ENCODE assay signal across 28 cellular contexts in genomic region chr7:35738889-35739288, GRCh38.
"Had no signal": no experiment of that assay in that cellular context is flagged by ENCODE, and none has a peak within 500 bp of the region (broad histone marks: within the 10 kb centered on the region; RNA-seq: fewer than 3 reads in every experiment).

No MANE protein-coding gene starts in this region.

- H3K4me3 ChIP-seq: pancreas, prostate gland, right atrium auricular region, right lobe of liver, sigmoid colon, suprapubic skin, testis, tibial artery, transverse colon, upper lobe of right lung, uterus had no signal

- H3K27ac ChIP-seq: neutrophil, pancreas, prostate gland, right atrium auricular region, right lobe of liver, sigmoid colon, suprapubic skin, testis, tibial artery, transverse colon, upper lobe of right lung, uterus had no signal

- FAIRE-seq: pancreas, small intestine had no signal

- DNase-seq: naive thymus-derived CD8-positive, alpha-beta T cell; nephron progenitor cell; nucleus accumbens; pancreas; retina; right lobe of liver; sigmoid colon; small intestine; stimulated activated CD4-positive, alpha-beta T cell treated with anti-CD3 and anti-CD28 coated beads, Interleukin-15, amount 100 ng/mL, for 24 hours; stimulated activated CD4-positive, alpha-beta T cell treated with anti-CD3 and anti-CD28 coated beads, Interleukin-2, amount 100 ng/mL, for 24 hours; stimulated activated CD4-positive, alpha-beta T cell treated with anti-CD3 and anti-CD28 coated beads, Interleukin-4, amount 100 ng/mL, for 1 hour; stimulated activated CD4-positive, alpha-beta T cell treated with anti-CD3 and anti-CD28 coated beads, Interleukin-4, amount 100 ng/mL, for 4 hours; stimulated activated CD8-positive, alpha-beta memory T cell treated with anti-CD3 and anti-CD28 coated beads, Interleukin-4, amount 100 ng/mL, for 48 hours; stimulated activated naive CD4-positive, alpha-beta T cell; stimulated activated naive CD8-positive, alpha-beta T cell treated with anti-CD3 and anti-CD28 coated beads, Interleukin-15, amount 100 ng/mL, for 72 hours; stimulated activated naive CD8-positive, alpha-beta T cell treated with anti-CD3 and anti-CD28 coated beads, Interleukin-15, Interleukin-2, amounts not matched to agents 100 U/mL and 50 U/mL, for 24 hours; substantia nigra; testis; tibial artery; transverse colon; upper lobe of right lung; uterus had no signal

- H3K27me3 ChIP-seq: neutrophil, pancreas, right atrium auricular region, right lobe of liver, sigmoid colon, suprapubic skin, testis, tibial artery, transverse colon, upper lobe of right lung, uterus had no signal

- H3K36me3 ChIP-seq: neutrophil, pancreas, prostate gland, right atrium auricular region, right lobe of liver, sigmoid colon, suprapubic skin, tibial artery, transverse colon, upper lobe of right lung, uterus had no signal

- ATAC-seq: naive thymus-derived CD8-positive, alpha-beta T cell; natural killer cell treated with Interleukin-12 subunit alpha and Interleukin-12 subunit beta and Interleukin-15 and Interleukin-18, amount 100 ng/mL, for 72 hours; pancreas; right lobe of liver; stimulated activated memory B cell treated with anti-CD40 and anti-IgM and Interleukin-4, amounts not matched to agents 10 μg/mL and 1 μg/mL and 100 μg/mL, for 72 hours; stimulated activated naive CD8-positive, alpha-beta T cell treated with anti-CD3 and anti-CD28 coated beads, Interleukin-15, amount 100 ng/mL, for 72 hours; stimulated activated naive CD8-positive, alpha-beta T cell treated with anti-CD3 and anti-CD28 coated beads, Interleukin-15, Interleukin-2, amounts not matched to agents 100 U/mL and 50 U/mL, for 24 hours; upper lobe of right lung had no signal

- H3K9me3 ChIP-seq: neutrophil, pancreas, prostate gland, right atrium auricular region, right lobe of liver, sigmoid colon, suprapubic skin, testis, tibial artery, transverse colon, upper lobe of right lung, uterus had no signal

- H3K4me1 ChIP-seq: pancreas, prostate gland, right lobe of liver, testis, tibial artery, upper lobe of right lung, uterus had no signal
